8 cellular contexts compared by ENCODE assay signal in genomic region chr7:45089314-45089891, GRCh38. TPM values are rescaled to one million over a fixed set of nuclear protein-coding genes. Genes with fewer than 3 reads are reported as not detected.
DNase-seq lines count a peak whose midpoint lies in the region; ATAC-seq and TF ChIP-seq lines count a peak whose summit lies in the region.

No MANE protein-coding gene starts in this region.

- H3K36me3 ChIP-seq in BE2C (no peaks in the 10 kb centered on the region), ascending aorta (peaks cover 6 to 10% of the 10 kb centered on the region in 2 donors), upper lobe of right lung (no peaks in the 10 kb centered on the region)

- H3K27ac ChIP-seq in ascending aorta = peak overlapping the region; percentile 89 to 92
- peak overlapping the region; percentile 11 for H3K27ac ChIP-seq in upper lobe of right lung

- H3K27me3 Mint-ChIP-seq in T-helper 17 cell = peaks cover 9% of the 10 kb centered on the region

- peak; percentile 83 for DNase-seq in BE2C
- DNase-seq in KBM-7 = peak; percentile 29
- DNase-seq in T-helper 17 cell = peak in 2 of 3 donors; percentile 35 to 47
- DNase-seq in ascending aorta (ENCODE audit: low spot score in 2 of 2) = peak in 1 of 2 donors; percentile 83
- peak; percentile 72 for DNase-seq in left ventricle myocardium superior
- DNase-seq in pons (ENCODE audit: low spot score) = peak; percentile 99
- DNase-seq in upper lobe of right lung = peak; percentile 74

- H3K27me3 ChIP-seq in BE2C (no peaks in the 10 kb centered on the region), ascending aorta (no peaks in the 10 kb centered on the region), upper lobe of right lung (no peaks in the 10 kb centered on the region)

- intact Hi-C loops in ascending aorta (cut with DNase I) (loop anchor here (1.0 to 10.0 kb wide), 6 partner anchors 22 to 1215 kb away; partner anchors contain the start of genes CCM2, H2AZ2, PPIA and PURB), left ventricle myocardium superior (cut with micrococcal nuclease) (no loop called here), upper lobe of right lung (cut with DNase I) (no loop called here)

- peak overlapping the region; percentile 63 for H3K4me3 ChIP-seq in BE2C (ENCODE audit: low read depth, low read length)
- peak overlapping the region; percentile 80 to 91 for H3K4me3 ChIP-seq in ascending aorta
- H3K4me3 ChIP-seq in upper lobe of right lung = peak overlapping the region; percentile 57

- H3K27ac Mint-ChIP-seq in T-helper 17 cell = peak overlapping the region; percentile 47

- H3K4me1 ChIP-seq in BE2C (0 out of 2 replicates have a peak, but pooled peaks cover 2% of the 10 kb centered on the region), ascending aorta (peaks cover 3 to 11% of the 10 kb centered on the region in 2 donors), upper lobe of right lung (no peaks in the 10 kb centered on the region)

- TF ChIP-seq CTCF in BE2C (IDR thresholded peaks at IDR 0.05; ENCODE audit: low read depth, low read length) (no peak), ascending aorta (IDR thresholded peaks at IDR 0.05) (no peak), upper lobe of right lung (IDR thresholded peaks at IDR 0.05) (no peak)

- ATAC-seq in T-helper 17 cell = peak; percentile 66
- peak; percentile 50 for ATAC-seq in left ventricle myocardium superior
- ATAC-seq in upper lobe of right lung = peak; percentile 50
- no peak for ATAC-seq in GM19023 (IDR thresholded peaks at IDR 0.05; ENCODE audit: unreplicated experiment)

- in situ Hi-C loops in KBM-7 (cut with MboI; ENCODE audit: low pct_unique_long_range_greater_than_20kb, low sequenced_read_pairs) = no loop called here

- H3K4me1 Mint-ChIP-seq in T-helper 17 cell = peaks cover 5% of the 10 kb centered on the region

- no peaks in the 10 kb centered on the region for H3K36me3 Mint-ChIP-seq in T-helper 17 cell (ENCODE audit: low read depth)

- H3K9me3 ChIP-seq in BE2C (no peaks in the 10 kb centered on the region), T-helper 17 cell (ENCODE audit: control insufficient read depth, low read length, poor library complexity, severe bottlenecking) (no peaks in the 10 kb centered on the region), ascending aorta (no peaks in the 10 kb centered on the region), upper lobe of right lung (no peaks in the 10 kb centered on the region)

- H3K4me3 Mint-ChIP-seq in T-helper 17 cell = peak overlapping the region; percentile 80

RNA-seq across cellular contexts. Expression of gene NACAD, which starts 0.6 kb away (rescaled TPM):
- 21.8 TPM for polyA plus RNA-seq in BE2C (2012; ENCODE audit: insufficient read depth, insufficient read length, low read depth)
- under 1 TPM; 0.15 to 0.47 TPM for total RNA-seq in T-helper 17 cell
- 7.1 TPM for total RNA-seq in ascending aorta
- total RNA-seq in left ventricle myocardium superior = 3.5 TPM
- total RNA-seq in upper lobe of right lung = 2.3 TPM

RNA-seq across cellular contexts. Expression of gene TBRG4, which starts 22.1 kb away (rescaled TPM):
- polyA plus RNA-seq in BE2C (2012; ENCODE audit: insufficient read depth, insufficient read length, low read depth) = 221 TPM
- total RNA-seq in T-helper 17 cell (10 to 100 TPM; 63.6 to 85.1 TPM), ascending aorta (216 TPM), left ventricle myocardium superior (83.0 TPM), upper lobe of right lung (59.4 TPM)
